Comparison of ENCODE assay signal across 8 cellular contexts in genomic region chr11:119085523-119085878, GRCh38. TPM values are rescaled to one million over a fixed set of nuclear protein-coding genes. Genes with fewer than 3 reads are reported as not detected.
A peak's percentile ranks its signal among the peaks of the same experiment; 100 is the strongest.
DNase-seq lines count a peak whose midpoint lies in the region; ATAC-seq and TF ChIP-seq lines count a peak whose summit lies in the region.

No MANE protein-coding gene starts in this region.

- peak overlapping the region; percentile 98 for H3K27ac Mint-ChIP-seq in stimulated activated naive B cell treated with anti-CD40 and anti-IgM and Interleukin-4, amounts not matched to agents 10 μg/mL and 1 μg/mL and 100 μg/mL, for 72 hours

- H3K4me3 Mint-ChIP-seq in stimulated activated naive B cell treated with anti-CD40 and anti-IgM and Interleukin-4, amounts not matched to agents 10 μg/mL and 1 μg/mL and 100 μg/mL, for 72 hours: peak overlapping the region; percentile 96 to 97

- H3K4me1 Mint-ChIP-seq in stimulated activated naive B cell treated with anti-CD40 and anti-IgM and Interleukin-4, amounts not matched to agents 10 μg/mL and 1 μg/mL and 100 μg/mL, for 72 hours: peaks cover 14 to 28% of the 10 kb centered on the region in 2 donors

- peak; percentile 20 to 41 for ATAC-seq in stimulated activated naive B cell treated with anti-CD40 and anti-IgM and Interleukin-4, amounts not matched to agents 10 μg/mL and 1 μg/mL and 100 μg/mL, for 72 hours (replicated peaks)

- H3K4me3 ChIP-seq in adipocyte (ENCODE audit: low read length): peak overlapping the region; percentile 97
- H3K4me3 ChIP-seq in kidney epithelial cell (ENCODE audit: low read depth, low read length): peak overlapping the region; percentile 91

- peaks cover 12% of the 10 kb centered on the region for H3K4me1 ChIP-seq in adipocyte (ENCODE audit: control insufficient read depth, insufficient read depth, low read length)

- H3K27me3 ChIP-seq in adipocyte (replicated peaks; ENCODE audit: control insufficient read depth, insufficient read depth, low read length): no peaks in the 10 kb centered on the region
- no peaks in the 10 kb centered on the region for H3K27me3 ChIP-seq in kidney epithelial cell (ENCODE audit: control insufficient read depth, insufficient read depth, low read length)

- TF ChIP-seq CTCF in kidney epithelial cell (IDR thresholded peaks at IDR 0.05; ENCODE audit: insufficient read depth, low read length, poor library complexity, severe bottlenecking): no peak

- no peaks in the 10 kb centered on the region for H3K9me3 Mint-ChIP-seq in stimulated activated naive B cell treated with anti-CD40 and anti-IgM and Interleukin-4, amounts not matched to agents 10 μg/mL and 1 μg/mL and 100 μg/mL, for 72 hours

- H3K27me3 Mint-ChIP-seq in stimulated activated naive B cell treated with anti-CD40 and anti-IgM and Interleukin-4, amounts not matched to agents 10 μg/mL and 1 μg/mL and 100 μg/mL, for 72 hours: no peaks in the 10 kb centered on the region

- peaks cover 30% of the 10 kb centered on the region for H3K36me3 ChIP-seq in adipocyte (ENCODE audit: control insufficient read depth, insufficient read depth, low read length, severe bottlenecking)
- peaks cover 3% of the 10 kb centered on the region for H3K36me3 ChIP-seq in kidney epithelial cell (ENCODE audit: control insufficient read depth, insufficient read depth, low read length)

- H3K9me3 ChIP-seq in adipocyte (ENCODE audit: control insufficient read depth, low read length): no peaks in the 10 kb centered on the region

- DNase-seq in DMS53 (lab: John Stamatoyannopoulos, UW) (peak; percentile 56), DMS53 treated with DMSO at 0.1 percent for 48 hours (lab: John Stamatoyannopoulos, UW; ENCODE audit: unreplicated experiment) (no peak), HUDEP-2 (lab: John Stamatoyannopoulos, UW; ENCODE audit: unreplicated experiment in 76 of 76) (peak in 71 of 76 experiments; percentile 24 to 88 (median 75)), adipocyte (ENCODE audit: low read depth) (no peak), kidney epithelial cell (ENCODE audit: low read depth) (no peak), NCI-H524 (lab: John Stamatoyannopoulos, UW) (no peak), H4 (ENCODE audit: low spot score) (no peak)
- no peak for DNase-seq in stimulated activated naive B cell treated with anti-CD40 and anti-IgM and Interleukin-4, amounts not matched to agents 10 μg/mL and 1 μg/mL and 100 μg/mL, for 72 hours

- H3K9ac ChIP-seq in adipocyte (ENCODE audit: low read length): peak overlapping the region; percentile 91

- peaks cover 26 to 36% of the 10 kb centered on the region in 2 donors for H3K36me3 Mint-ChIP-seq in stimulated activated naive B cell treated with anti-CD40 and anti-IgM and Interleukin-4, amounts not matched to agents 10 μg/mL and 1 μg/mL and 100 μg/mL, for 72 hours

RNA-seq across cellular contexts. Expression of gene HMBS, which starts 0.8 kb away (rescaled TPM):
- total RNA-seq in kidney epithelial cell: 27.7 and 29.7 TPM in 2 replicates
- total RNA-seq in H4 (2014; rRNA removed; shearing (Covaris generic)): 6.2 and 16.4 TPM in 2 replicates

RNA-seq across cellular contexts. Expression of gene DPAGT1, which starts 16.2 kb away (rescaled TPM):
- total RNA-seq in kidney epithelial cell: 16.4 and 26.6 TPM in 2 replicates
- total RNA-seq in H4 (2014; rRNA removed; shearing (Covaris generic)): 25.0 and 43.7 TPM in 2 replicates

RNA-seq across cellular contexts. Expression of gene VPS11, which starts 17.9 kb away (rescaled TPM):
- 30.7 and 39.0 TPM in 2 replicates for total RNA-seq in kidney epithelial cell
- total RNA-seq in H4 (2014; rRNA removed; shearing (Covaris generic)): 13.8 and 19.2 TPM in 2 replicates

RNA-seq across cellular contexts. Expression of gene C2CD2L, which starts 21.6 kb away (rescaled TPM):
- 11.8 and 12.7 TPM in 2 replicates for total RNA-seq in kidney epithelial cell
- total RNA-seq in H4 (2014; rRNA removed; shearing (Covaris generic)): 2.3 and 5.1 TPM in 2 replicates

RNA-seq across cellular contexts. Expression of gene HYOU1, which starts 28.5 kb away (rescaled TPM):
- 280 and 303 TPM in 2 replicates for total RNA-seq in kidney epithelial cell
- 134 and 143 TPM in 2 replicates for total RNA-seq in H4 (2014; rRNA removed; shearing (Covaris generic))

Comparison
In these comparisons a context has a peak if more than half of its experiments do, and no peak if none do; other contexts are left out.
1. DNase-seq: peak in DMS53 (single experiment) and HUDEP-2 (71 of 76); none in DMS53 treated with DMSO at 0.1 percent for 48 hours (single experiment), adipocyte (single experiment), kidney epithelial cell (single experiment), stimulated activated naive B cell treated with anti-CD40 and anti-IgM and Interleukin-4, amounts not matched to agents 10 μg/mL and 1 μg/mL and 100 μg/mL, for 72 hours (single experiment), NCI-H524 (0 of 2) and H4 (single experiment).